Comparison of ENCODE assay signal across 14 cellular contexts in the genomic region with DNA sequence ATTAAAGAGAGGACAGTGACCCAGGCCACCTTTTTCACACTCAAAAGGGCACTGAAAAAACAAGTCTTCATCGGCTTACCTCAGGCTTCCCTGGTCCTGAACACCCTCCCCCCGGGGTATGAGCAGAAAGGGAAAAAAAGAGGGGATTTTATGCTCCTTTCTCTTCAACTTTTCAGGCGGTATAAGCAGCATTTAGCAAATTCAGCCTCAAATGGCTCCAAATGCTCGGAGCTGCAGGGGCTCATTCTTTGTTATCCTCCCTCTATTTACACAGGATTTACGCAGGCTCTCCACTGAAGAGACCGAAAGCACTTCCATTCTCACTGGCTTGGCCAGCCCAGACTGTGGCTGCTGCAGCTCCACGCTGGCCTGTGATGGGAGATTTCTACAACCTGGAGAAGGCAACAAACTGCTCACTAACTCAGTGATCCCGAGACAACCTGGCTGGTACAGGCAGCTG. TPM values are rescaled to one million over a fixed set of nuclear protein-coding genes. Genes with fewer than 3 reads are reported as not detected.
DNase-seq lines count a peak whose midpoint lies in the region; ATAC-seq and TF ChIP-seq lines count a peak whose summit lies in the region.
"Had no signal": no experiment of that assay in that cellular context is flagged by ENCODE, and none has a peak within 500 bp of the region (broad histone marks: within the 10 kb centered on the region; RNA-seq: fewer than 3 reads in every experiment).

No MANE protein-coding gene starts in this region.

- H3K27me3 Mint-ChIP-seq in stimulated activated memory B cell treated with anti-CD40 and anti-IgM and Interleukin-4, amounts not matched to agents 10 μg/mL and 1 μg/mL and 100 μg/mL, for 72 hours = no peaks in the 10 kb centered on the region

- H3K4me3 Mint-ChIP-seq in stimulated activated memory B cell treated with anti-CD40 and anti-IgM and Interleukin-4, amounts not matched to agents 10 μg/mL and 1 μg/mL and 100 μg/mL, for 72 hours = no peak overlapping the region
- H3K4me3 Mint-ChIP-seq: activated naive CD4-positive, alpha-beta T cell treated with anti-CD3 and anti-CD28 coated beads for 36 hours had no signal

- ATAC-seq in lung (ENCODE audit: insufficient read depth, low FRiP score) = no peak
- ATAC-seq in stimulated activated memory B cell treated with anti-CD40 and anti-IgM and Interleukin-4, amounts not matched to agents 10 μg/mL and 1 μg/mL and 100 μg/mL, for 72 hours = no peak

- H3K9me3 Mint-ChIP-seq in stimulated activated memory B cell treated with anti-CD40 and anti-IgM and Interleukin-4, amounts not matched to agents 10 μg/mL and 1 μg/mL and 100 μg/mL, for 72 hours = no peaks in the 10 kb centered on the region
- H3K9me3 Mint-ChIP-seq: activated naive CD4-positive, alpha-beta T cell treated with anti-CD3 and anti-CD28 coated beads for 36 hours had no signal

- H3K9me3 ChIP-seq in lung (ENCODE audit: control insufficient read depth in 2 of 2, insufficient read depth in 1 of 2, low read length in 1 of 2) = no peaks in the 10 kb centered on the region

- no peaks in the 10 kb centered on the region for H3K4me1 Mint-ChIP-seq in stimulated activated memory B cell treated with anti-CD40 and anti-IgM and Interleukin-4, amounts not matched to agents 10 μg/mL and 1 μg/mL and 100 μg/mL, for 72 hours

- no peak overlapping the region for H3K4me3 ChIP-seq in lung

- H3K27ac ChIP-seq in cingulate gyrus (ENCODE audit: low read depth, low read length) (peak overlapping the region; percentile 25), lung (ENCODE audit: low read depth in 1 of 2, low read length in 1 of 2) (peak overlapping the region in 1 of 2 donors; percentile 7)

- H3K27me3 ChIP-seq in lung (ENCODE audit: control insufficient read depth, insufficient read depth) = no peaks in the 10 kb centered on the region

- DNase-seq in Ammon's horn (ENCODE audit: low spot score) (peak; percentile 12), NCI-H128 (lab: John Stamatoyannopoulos, UW; ENCODE audit: unreplicated experiment) (peak; percentile 52), lung (ENCODE audit: low spot score) (peak; percentile 29), 8988T (no peak), SIG-M5 (lab: John Stamatoyannopoulos, UW) (no peak), AG08396 (ENCODE audit: low spot score) (no peak)
- DNase-seq: activated CD4-positive, alpha-beta T cell treated with anti-CD3 and anti-CD28 coated beads, Interleukin-2, amount 50 U/mL, for 4 hours; activated naive CD4-positive, alpha-beta T cell treated with anti-CD3 and anti-CD28 coated beads for 36 hours; dermis blood vessel endothelial cell; KBM-7; NCI-H524; stimulated activated naive CD4-positive, alpha-beta T cell treated with Interleukin-2 at 50 U/mL for 16 hours had no signal

- TF ChIP-seq CTCF in lung (IDR thresholded peaks at IDR 0.05; ENCODE audit: control extremely low read depth, extremely low read depth) = no peak

- WGBS in lung, 2 donors = 61 to 70% methylated on average over 8 of the region's 8 CpGs

- H3K36me3 Mint-ChIP-seq in stimulated activated memory B cell treated with anti-CD40 and anti-IgM and Interleukin-4, amounts not matched to agents 10 μg/mL and 1 μg/mL and 100 μg/mL, for 72 hours = no peaks in the 10 kb centered on the region

- no peak overlapping the region for H3K27ac Mint-ChIP-seq in stimulated activated memory B cell treated with anti-CD40 and anti-IgM and Interleukin-4, amounts not matched to agents 10 μg/mL and 1 μg/mL and 100 μg/mL, for 72 hours
- H3K27ac Mint-ChIP-seq: activated naive CD4-positive, alpha-beta T cell treated with anti-CD3 and anti-CD28 coated beads for 36 hours had no signal

- peaks cover 0 to 8% of the 10 kb centered on the region in 2 donors for H3K36me3 ChIP-seq in lung (ENCODE audit: control insufficient read depth in 2 of 2, insufficient read depth in 2 of 2, low read length in 2 of 2)

- peaks cover 0 to 15% of the 10 kb centered on the region in 2 donors for H3K4me1 ChIP-seq in lung (ENCODE audit: control insufficient read depth in 2 of 2, insufficient read depth in 2 of 2, low read length in 2 of 2)

RNA-seq across cellular contexts. Expression of a gene that starts 54.5 kb away (rescaled TPM):
- total RNA-seq in lung = 10 to 100 TPM; 18.9 to 47.5 TPM
- polyA plus RNA-seq in lung = 1 to 10 TPM; 5.6 to 8.4 TPM
- total RNA-seq: activated naive CD4-positive, alpha-beta T cell treated with anti-CD3 and anti-CD28 coated beads for 36 hours had no signal

Comparison
In these comparisons a context has a peak if more than half of its experiments do, and no peak if none do; other contexts are left out.
1. DNase-seq: peak in Ammon's horn (single experiment), NCI-H128 (single experiment) and lung (single experiment); none in 8988T (single experiment), SIG-M5 (single experiment) and AG08396 (single experiment).